10 cellular contexts compared by ENCODE assay signal in genomic region chr9:125674981-125675973, GRCh38. TPM values are rescaled to one million over a fixed set of nuclear protein-coding genes. Genes with fewer than 3 reads are reported as not detected.
DNase-seq lines count a peak whose midpoint lies in the region; ATAC-seq and TF ChIP-seq lines count a peak whose summit lies in the region.
"Had no signal": no experiment of that assay in that cellular context is flagged by ENCODE, and none has a peak within 500 bp of the region (broad histone marks: within the 10 kb centered on the region; RNA-seq: fewer than 3 reads in every experiment).

No MANE protein-coding gene starts in this region.

- peak overlapping the region; percentile 4 for H3K4me2 ChIP-seq in hepatocyte

- intact Hi-C loops in Right ventricle myocardium inferior (cut with DNase I) = loop anchor here (5.0 kb wide), 1 partner anchor 203 kb away; no protein-coding TSS in a partner anchor
- intact Hi-C loops in cardiac septum (cut with DNase I) = no loop called here

- H4K20me1 ChIP-seq in hepatocyte (ENCODE audit: insufficient read depth, poor library complexity, severe bottlenecking) = no peaks in the 10 kb centered on the region

- H3K79me2 ChIP-seq in hepatocyte = peaks cover 17% of the 10 kb centered on the region

- WGBS in hepatocyte (ENCODE audit: low lambda C conversion rate, missing lambda C conversion rate) = 95% methylated on average over 3 of the region's 3 CpGs

- no peaks in the 10 kb centered on the region for H3K36me3 ChIP-seq in hepatocyte (replicated peaks; ENCODE audit: insufficient read depth, low read depth)

- no peaks in the 10 kb centered on the region for H3K9me2 ChIP-seq in hepatocyte (replicated peaks; ENCODE audit: insufficient read depth)

- H3K4me1 ChIP-seq in hepatocyte (ENCODE audit: insufficient read depth) = no peaks in the 10 kb centered on the region

- no peak overlapping the region for H3K4me3 ChIP-seq in hepatocyte

- no peak for DNase-seq in Right ventricle myocardium inferior (ENCODE audit: missing footprints)
- no peak for DNase-seq in cardiac septum (ENCODE audit: low spot score)
- peak; percentile 91 for DNase-seq in amniotic epithelial cell (ENCODE audit: low read depth)
- DNase-seq in hepatocyte (ENCODE audit: low spot score) = peak; percentile 16
- DNase-seq in cortex of kidney (lab: John Stamatoyannopoulos, UW) = no peak
- DNase-seq in iPS-NIHi7 (ENCODE audit: extremely low spot score) = no peak
- DNase-seq: activated CD4-positive, alpha-beta T cell treated with anti-CD3 and anti-CD28 coated beads, Interleukin-2, amount 10 ng/mL, durations not matched to agents 7 days and 5 days; NCI-H187 treated with DMSO at 0.1 percent for 48 hours had no signal

- H3K27ac ChIP-seq in hepatocyte = peak overlapping the region; percentile 32

- ATAC-seq in Right ventricle myocardium inferior (peak; percentile 34), HG03342 (IDR thresholded peaks at IDR 0.05; ENCODE audit: unreplicated experiment) (no peak), HG02763 (IDR thresholded peaks at IDR 0.05; ENCODE audit: unreplicated experiment) (no peak)

- no peak for TF ChIP-seq CTCF in hepatocyte (IDR thresholded peaks at IDR 0.05; ENCODE audit: poor library complexity)

- H3K27me3 ChIP-seq in hepatocyte = no peaks in the 10 kb centered on the region

- no peaks in the 10 kb centered on the region for H3K9me3 ChIP-seq in hepatocyte (ENCODE audit: low read depth)

- no peak overlapping the region for H2AFZ ChIP-seq in hepatocyte

RNA-seq across cellular contexts. Expression of gene MAPKAP1, which starts 31.7 kb away (rescaled TPM):
- total RNA-seq in Right ventricle myocardium inferior = 122 TPM
- total RNA-seq in cardiac septum = 96.2 TPM
- total RNA-seq in hepatocyte = 74.5 and 80.4 TPM in 2 replicates
- 79.4 and 81.1 TPM in 2 replicates for polyA plus RNA-seq in hepatocyte

Comparison
In these comparisons a context has a peak if more than half of its experiments do, and no peak if none do; other contexts are left out.
1. DNase-seq: peak in amniotic epithelial cell (single experiment) and hepatocyte (single experiment); none in Right ventricle myocardium inferior (single experiment), cardiac septum (single experiment), cortex of kidney (single experiment) and iPS-NIHi7 (single experiment).